10 cellular contexts compared by ENCODE assay signal in genomic region chr2:64876137-64876647, GRCh38.
DNase-seq lines count a peak whose midpoint lies in the region; ATAC-seq and TF ChIP-seq lines count a peak whose summit lies in the region.
"Had no signal": no experiment of that assay in that cellular context is flagged by ENCODE, and none has a peak within 500 bp of the region (broad histone marks: within the 10 kb centered on the region; RNA-seq: fewer than 3 reads in every experiment).

No MANE protein-coding gene starts in this region.

- H3K9ac ChIP-seq in colonic mucosa (ENCODE audit: low read depth in 2 of 2, low read length in 2 of 2) = no peak overlapping the region

- ATAC-seq in lower lobe of right lung (peak; percentile 53 to 55), GM19328 (IDR thresholded peaks at IDR 0.05; ENCODE audit: unreplicated experiment) (no peak), HG02642 (IDR thresholded peaks at IDR 0.05; ENCODE audit: poor library complexity, unreplicated experiment) (no peak), GM19397 (IDR thresholded peaks at IDR 0.05; ENCODE audit: unreplicated experiment) (no peak)
- no peak for ATAC-seq in effector memory CD8-positive, alpha-beta T cell (replicated peaks)

- peaks cover 4% of the 10 kb centered on the region for H3K36me3 Mint-ChIP-seq in effector memory CD8-positive, alpha-beta T cell (ENCODE audit: insufficient read depth)

- peak; percentile 59 for DNase-seq in AG08396 (ENCODE audit: low spot score)
- DNase-seq in NCI-H146 treated with DMSO at 0.1 percent for 48 hours (lab: John Stamatoyannopoulos, UW; ENCODE audit: unreplicated experiment) = peak; percentile 42
- peak; percentile 63 for DNase-seq in colonic mucosa
- DNase-seq in lower lobe of right lung = no peak
- DNase-seq in effector memory CD8-positive, alpha-beta T cell = no peak
- DNase-seq: activated B cell treated with CpG ODN at 0.5 μM for 24 hours, DND-41 had no signal

- H3K27ac ChIP-seq in colonic mucosa (no peak overlapping the region), lower lobe of right lung (no peak overlapping the region)

- no peaks in the 10 kb centered on the region for H3K27me3 ChIP-seq in colonic mucosa
- no peaks in the 10 kb centered on the region for H3K27me3 ChIP-seq in lower lobe of right lung (ENCODE audit: low read depth)

- peaks cover 5 to 18% of the 10 kb centered on the region in 2 donors for H3K27me3 Mint-ChIP-seq in effector memory CD8-positive, alpha-beta T cell
- H3K27me3 Mint-ChIP-seq: activated B cell treated with CpG ODN at 0.5 μM for 24 hours had no signal

- intact Hi-C loops in colonic mucosa (cut with DNase I) (no loop called here), lower lobe of right lung (cut with DNase I) (no loop called here)

- H3K36me3 ChIP-seq in colonic mucosa (no peaks in the 10 kb centered on the region), lower lobe of right lung (no peaks in the 10 kb centered on the region)

- peaks cover 0 to 4% of the 10 kb centered on the region in 2 donors for H3K4me1 Mint-ChIP-seq in effector memory CD8-positive, alpha-beta T cell (ENCODE audit: low read depth in 2 of 2)

- H3K9me3 Mint-ChIP-seq in effector memory CD8-positive, alpha-beta T cell = no peaks in the 10 kb centered on the region
- H3K9me3 Mint-ChIP-seq: activated B cell treated with CpG ODN at 0.5 μM for 24 hours had no signal

- H3K9me3 ChIP-seq in colonic mucosa = no peaks in the 10 kb centered on the region
- no peaks in the 10 kb centered on the region for H3K9me3 ChIP-seq in lower lobe of right lung

- TF ChIP-seq CTCF in colonic mucosa (IDR thresholded peaks at IDR 0.05) (no peak), lower lobe of right lung (IDR thresholded peaks at IDR 0.05) (no peak)

- H3K4me1 ChIP-seq in colonic mucosa (no peaks in the 10 kb centered on the region), lower lobe of right lung (peaks cover 15% of the 10 kb centered on the region)

- no peak overlapping the region for H3K4me3 Mint-ChIP-seq in effector memory CD8-positive, alpha-beta T cell
- H3K4me3 Mint-ChIP-seq: activated B cell treated with CpG ODN at 0.5 μM for 24 hours had no signal

- no peak overlapping the region for H3K27ac Mint-ChIP-seq in effector memory CD8-positive, alpha-beta T cell
- H3K27ac Mint-ChIP-seq: activated B cell treated with CpG ODN at 0.5 μM for 24 hours had no signal

- H3K4me3 ChIP-seq in colonic mucosa (no peak overlapping the region), lower lobe of right lung (no peak overlapping the region)

Comparison
In these comparisons a context has a peak if more than half of its experiments do, and no peak if none do; other contexts are left out.
1. DNase-seq: peak in AG08396 (single experiment), NCI-H146 treated with DMSO at 0.1 percent for 48 hours (single experiment) and colonic mucosa (single experiment); none in lower lobe of right lung (single experiment) and effector memory CD8-positive, alpha-beta T cell (0 of 3).
2. ATAC-seq: peak in lower lobe of right lung (2 of 2); none in GM19328 (single experiment), HG02642 (single experiment), GM19397 (single experiment) and effector memory CD8-positive, alpha-beta T cell (single experiment).